In the genomic region with DNA sequence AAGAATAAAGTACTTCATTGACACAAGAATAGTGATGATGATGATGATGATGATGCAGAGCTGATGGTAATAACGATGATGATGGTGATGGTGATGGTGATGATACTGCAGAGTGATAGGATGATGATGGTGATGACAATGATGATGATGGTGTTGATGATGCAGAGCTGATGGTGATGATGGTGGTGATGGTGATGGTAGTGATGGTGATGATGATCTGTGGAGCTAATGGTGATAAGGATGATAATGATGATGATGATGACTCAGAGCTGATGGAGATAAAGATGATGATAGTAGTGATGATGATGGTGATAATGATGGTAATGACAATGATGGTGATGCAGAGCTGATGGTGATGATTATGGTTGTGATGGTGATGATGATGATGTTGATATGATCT, we compare ENCODE assay signal across 26 cellular contexts.
A peak's percentile ranks its signal among the peaks of the same experiment; 100 is the strongest.
DNase-seq lines count a peak whose midpoint lies in the region; ATAC-seq, FAIRE-seq and TF ChIP-seq lines count a peak whose summit lies in the region.
"Had no signal": no experiment of that assay in that cellular context is flagged by ENCODE, and none has a peak within 500 bp of the region (broad histone marks: within the 10 kb centered on the region; RNA-seq: fewer than 3 reads in every experiment).

No MANE protein-coding gene starts in this region.

- no peaks in the 10 kb centered on the region for H3K9me1 ChIP-seq in K562 (ENCODE audit: control insufficient read depth, insufficient read depth, low read length)

- H3K9me3 ChIP-seq in HepG2 (ENCODE audit: low read length) (peaks cover 27% of the 10 kb centered on the region), right lobe of liver (no peaks in the 10 kb centered on the region), K562 (replicated peaks; ENCODE audit: control insufficient read depth, insufficient read depth, low read depth, low read length) (no peaks in the 10 kb centered on the region)
- H3K9me3 ChIP-seq: BE2C, BLaER1 had no signal

- TF ChIP-seq EP300 in HepG2 (IDR thresholded peaks at IDR 0.05; ENCODE audit: low read depth in 2 of 2, low read length in 2 of 2) (no peak), HepG2 (CRISPR knock-in tag; IDR thresholded peaks at IDR 0.05; ENCODE audit: borderline replicate concordance) (no peak), K562 (IDR thresholded peaks at IDR 0.05; ENCODE audit: low read length) (no peak)

- TF ChIP-seq POLR2A in HepG2 (IDR thresholded peaks at IDR 0.05; ENCODE audit: insufficient read depth in 1 of 2, low read depth in 2 of 2, low read length in 2 of 2) (no peak), right lobe of liver (IDR thresholded peaks at IDR 0.05) (no peak), K562 (conservative IDR thresholded peaks at IDR 0.05) (no peak)

- no peak for DNase-seq in HepG2 (ENCODE audit: low spot score)
- DNase-seq in right lobe of liver, result no peak
- DNase-seq in HTR-8/SVneo (ENCODE audit: insufficient read length, low spot score), result no peak
- DNase-seq in K562 (ENCODE audit: extremely low read depth in 1 of 4, low spot score in 3 of 4), result no peak
- no peak for DNase-seq in urothelium cell line (ENCODE audit: low spot score)
- no peak for DNase-seq in amygdala (lab: John Stamatoyannopoulos, UW)
- DNase-seq: ACHN; BE2C; C1 segment of cervical spinal cord; CD4-positive, alpha-beta memory T cell; CD4-positive, CD25-positive, alpha-beta regulatory T cell; CD8-positive, alpha-beta memory T cell; COR-L47; DMS 273 treated with DMSO at 0.1 percent for 48 hours; DMS153; DMS53; DMS79 treated with DMSO at 0.1 percent for 48 hours; GF-D8 had no signal

- H3K4me1 ChIP-seq in HepG2 (ENCODE audit: insufficient read depth, low read length), result no peaks in the 10 kb centered on the region
- no peaks in the 10 kb centered on the region for H3K4me1 ChIP-seq in right lobe of liver
- no peaks in the 10 kb centered on the region for H3K4me1 ChIP-seq in K562 (replicated peaks in 1 of 2; ENCODE audit: control insufficient read depth in 2 of 2, insufficient read depth in 2 of 2, low read length in 2 of 2)
- H3K4me1 ChIP-seq: BE2C, BLaER1 had no signal

- H3K79me2 ChIP-seq in HepG2 (ENCODE audit: insufficient read depth, low read length), result no peaks in the 10 kb centered on the region
- no peaks in the 10 kb centered on the region for H3K79me2 ChIP-seq in K562 (ENCODE audit: control insufficient read depth, insufficient read depth, low read length)

- H4K20me1 ChIP-seq in HepG2 (ENCODE audit: insufficient read depth, low read length) (no peaks in the 10 kb centered on the region), K562 (replicated peaks; ENCODE audit: control insufficient read depth, insufficient read depth, low read length) (no peaks in the 10 kb centered on the region)
- H4K20me1 ChIP-seq: BLaER1 had no signal

- no peak overlapping the region for H3K4me2 ChIP-seq in HepG2 (ENCODE audit: low read depth, low read length)
- no peak overlapping the region for H3K4me2 ChIP-seq in K562 (ENCODE audit: insufficient read depth, low read length)
- H3K4me2 ChIP-seq: BLaER1 had no signal

- ATAC-seq in HepG2 (no peak), right lobe of liver (no peak), K562 (no peak), HG02973 (IDR thresholded peaks at IDR 0.05; ENCODE audit: unreplicated experiment) (no peak), HG03280 (IDR thresholded peaks at IDR 0.05; ENCODE audit: unreplicated experiment) (no peak)

- in situ Hi-C loops in HepG2 (cut with HindIII; ENCODE audit: extremely low pct_ligation_motif_present, low pct_unique_long_range_greater_than_20kb) (no loop called here), K562 (cut with MboI) (no loop called here)

- no TSS peak for BruUV-seq in HepG2 (replicated peaks; lab: Mats Ljungman, UMichigan)
- no TSS peak for BruUV-seq in K562 (replicated peaks; lab: Mats Ljungman, UMichigan)

- TF ChIP-seq RAD21 in HepG2 (CRISPR knock-in tag; IDR thresholded peaks at IDR 0.05) (no peak), K562 (CRISPR knock-in tag; conservative IDR thresholded peaks at IDR 0.05 in 1 of 2, IDR thresholded peaks at IDR 0.05 in 1 of 2) (no peak)

- H2AFZ ChIP-seq in HepG2 (ENCODE audit: low read length) (no peak overlapping the region), K562 (ENCODE audit: low read depth, low read length) (no peak overlapping the region)

- TF ChIP-seq CTCF in HepG2 (CRISPR knock-in tag; IDR thresholded peaks at IDR 0.05) (no peak), right lobe of liver (IDR thresholded peaks at IDR 0.05) (no peak), K562 (IDR thresholded peaks at IDR 0.05 in 2 of 3, conservative IDR thresholded peaks at IDR 0.05 in 1 of 3; ENCODE audit: insufficient read depth in 2 of 3, low read depth in 1 of 3, low read length in 3 of 3) (no peak)

- H3K9ac ChIP-seq in HepG2 (ENCODE audit: insufficient read depth, low read depth, low read length), result no peak overlapping the region
- H3K9ac ChIP-seq in K562 (ENCODE audit: insufficient read depth in 1 of 2, low read depth in 2 of 2, low read length in 2 of 2), result no peak overlapping the region
- H3K9ac ChIP-seq: BLaER1 had no signal

- intact Hi-C loops in HepG2 (cut with micrococcal nuclease; ENCODE audit: unreplicated experiment), result no loop called here
- intact Hi-C loops in right lobe of liver (cut with DNase I), result loop anchor here in 1 of 2 donors (10.0 kb wide), 1 partner anchor 65 kb away; no protein-coding TSS in a partner anchor
- intact Hi-C loops in K562 (cut with micrococcal nuclease), result no loop called here

- POLR2A ChIA-PET in HepG2 (lab: Yijun Ruan, JAX), result no interaction called here
- POLR2A ChIA-PET in K562 (lab: Yijun Ruan, JAX), result no interaction called here

- FAIRE-seq in HepG2 (lab: Jason Lieb, UNC) (no peak), HTR-8/SVneo (lab: Jason Lieb, UNC) (peak; percentile 86), K562 (lab: Jason Lieb, UNC) (no peak), urothelium cell line (lab: Jason Lieb, UNC) (peak; percentile 88)
- FAIRE-seq: A204.1, G401.6, GM12892, GM18507 had no signal

- 0% methylated on average over 1 of the region's 1 CpG for WGBS in HepG2 (ENCODE audit: low lambda C conversion rate)
- WGBS in right lobe of liver (ENCODE audit: insufficient coverage, low coverage, low lambda C conversion rate, missing lambda C conversion rate), result 17% methylated on average over 1 of the region's 1 CpG
- 0% methylated on average over 1 of the region's 1 CpG for WGBS in K562 (ENCODE audit: insufficient coverage, low coverage, missing lambda C conversion rate)

- H3K27ac ChIP-seq in HepG2 (ENCODE audit: extremely low read length, insufficient read depth, low read length) (no peak overlapping the region), right lobe of liver (no peak overlapping the region), K562 (ENCODE audit: extremely low read depth, low read depth, low read length) (no peak overlapping the region)
- H3K27ac ChIP-seq: 22Rv1, BLaER1 had no signal

- H3K4me3 ChIP-seq in HepG2 (replicated peaks in 1 of 3; ENCODE audit: insufficient read depth in 1 of 3, low read depth in 2 of 3, low read length in 3 of 3) (no peak overlapping the region), right lobe of liver (no peak overlapping the region), K562 (no peak overlapping the region)
- H3K4me3 ChIP-seq: BLaER1 had no signal

- no peaks in the 10 kb centered on the region for H3K36me3 ChIP-seq in HepG2 (replicated peaks in 1 of 2; ENCODE audit: control insufficient read depth in 1 of 2, insufficient read depth in 2 of 2, low read length in 2 of 2)
- no peaks in the 10 kb centered on the region for H3K36me3 ChIP-seq in right lobe of liver
- H3K36me3 ChIP-seq in K562 (ENCODE audit: control insufficient read depth, insufficient read depth, low read length), result no peaks in the 10 kb centered on the region
- H3K36me3 ChIP-seq: BE2C, BLaER1 had no signal

- CTCF ChIA-PET in HepG2 (lab: Yijun Ruan, JAX; ENCODE audit: low intra/inter-chr PET ratio, low total read pairs), result no interaction called here
- CTCF ChIA-PET in K562 (lab: Yijun Ruan, JAX; ENCODE audit: low intra/inter-chr PET ratio), result no interaction called here

- H3K27me3 ChIP-seq in HepG2 (ENCODE audit: control insufficient read depth in 1 of 2, insufficient read depth in 2 of 2, low read length in 2 of 2) (no peaks in the 10 kb centered on the region; a peak in 1 of 5 replicates), right lobe of liver (no peaks in the 10 kb centered on the region), K562 (ENCODE audit: control insufficient read depth in 2 of 2, insufficient read depth in 2 of 2, low read length in 2 of 2) (no peaks in the 10 kb centered on the region)
- H3K27me3 ChIP-seq: BE2C, BLaER1 had no signal

TF ChIP-seq in HepG2, 621 proteins besides CTCF, POLR2A, EP300 and RAD21 (continues in another document):
- TF ChIP-seq ZBTB1 (CRISPR knock-in tag; IDR thresholded peaks at IDR 0.05; ENCODE audit: borderline replicate concordance), result no peak
- peak; percentile 88 for TF ChIP-seq PHB2 (IDR thresholded peaks at IDR 0.05; ENCODE audit: partially characterized antibody)
- 0 out of 2 replicates have a peak, but pooled peaks have one; percentile 31 for TF ChIP-seq SOX6 (IDR thresholded peaks at IDR 0.05)
- no peak for TF ChIP-seq SOX6 (CRISPR knock-in tag; IDR thresholded peaks at IDR 0.05)
- TF ChIP-seq RAD51 (IDR thresholded peaks at IDR 0.05; ENCODE audit: borderline replicate concordance), result 0 out of 2 replicates have a peak, but pooled peaks have one; percentile 16

TF ChIP-seq in K562, 482 proteins besides CTCF, POLR2A, EP300 and RAD21:
- TF ChIP-seq ATF1 (CRISPR knock-in tag; IDR thresholded peaks at IDR 0.05) (no peak), ATF1 (tag; IDR thresholded peaks at IDR 0.05) (0 out of 2 replicates have a peak, but pooled peaks have one; percentile 11)
- TF ChIP-seq, protein P1, sequence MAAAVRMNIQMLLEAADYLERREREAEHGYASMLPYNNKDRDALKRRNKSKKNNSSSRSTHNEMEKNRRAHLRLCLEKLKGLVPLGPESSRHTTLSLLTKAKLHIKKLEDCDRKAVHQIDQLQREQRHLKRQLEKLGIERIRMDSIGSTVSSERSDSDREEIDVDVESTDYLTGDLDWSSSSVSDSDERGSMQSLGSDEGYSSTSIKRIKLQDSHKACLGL (CRISPR knock-in tag; IDR thresholded peaks at IDR 0.05; ENCODE audit: borderline replicate concordance, poor library complexity, severe bottlenecking), result no peak
